1 cellular context compared by ENCODE assay signal in genomic region chr2:80303825-80304521, GRCh38.
TF ChIP-seq lines count a peak whose summit lies in the region.

No MANE protein-coding gene starts in this region.

TF ChIP-seq in H1, 55 proteins besides CTCF, POLR2A, EP300 and RAD21 (continued from another document):
- peak in 1 of 2 experiments; percentile 29; a peak in 1 of 4 replicates for TF ChIP-seq SIN3A (conservative IDR thresholded peaks at IDR 0.05 in 1 of 2, IDR thresholded peaks at IDR 0.05 in 1 of 2; ENCODE audit: low read depth in 1 of 2, low read length in 2 of 2)
- TF ChIP-seq KDM1A (IDR thresholded peaks at IDR 0.05; ENCODE audit: borderline replicate concordance, low read length), result no peak
- no peak for TF ChIP-seq ATF3 (IDR thresholded peaks at IDR 0.05; ENCODE audit: insufficient read depth, low read depth, low read length)
- TF ChIP-seq ASH2L (IDR thresholded peaks at IDR 0.05; ENCODE audit: low read length), result no peak
- 0 out of 2 replicates have a peak, but pooled peaks have one; percentile 10 for TF ChIP-seq TAF1 (IDR thresholded peaks at IDR 0.05; ENCODE audit: low read depth, low read length)
- TF ChIP-seq BRCA1 (IDR thresholded peaks at IDR 0.05; ENCODE audit: low read depth, low read length), result no peak
TF ChIP-seq in H1: peak in this region for 2.
